ENCODE assay signal across 13 cellular contexts in genomic region chr2:159140070-159140774, GRCh38.
A peak's percentile ranks its signal among the peaks of the same experiment; 100 is the strongest.
DNase-seq lines count a peak whose midpoint lies in the region; TF ChIP-seq lines count a peak whose summit lies in the region.
"Had no signal": no experiment of that assay in that cellular context is flagged by ENCODE, and none has a peak within 500 bp of the region (broad histone marks: within the 10 kb centered on the region; RNA-seq: fewer than 3 reads in every experiment).

No MANE protein-coding gene starts in this region.

- no peak overlapping the region for H3K4me3 ChIP-seq in A673 (ENCODE audit: low read depth, low read length, poor library complexity, severe bottlenecking)
- H3K4me3 ChIP-seq in HEK293 (ENCODE audit: low read depth, low read length), result no peak overlapping the region
- no peak overlapping the region for H3K4me3 ChIP-seq in SK-N-SH (ENCODE audit: low read depth in 2 of 2, low read length in 1 of 2)
- no peak overlapping the region for H3K4me3 ChIP-seq in fibroblast of mammary gland (ENCODE audit: control insufficient read depth, low read depth, low read length)
- H3K4me3 ChIP-seq: PC-9 had no signal

- POLR2A ChIA-PET in A673 (lab: Charles Lee; ENCODE audit: low non-redundant PET), result interaction anchor here (0.5 to 0.6 kb wide), 2 partner anchors 38 to 475 kb away, joined by 3 to 14 read pairs; no protein-coding TSS in a partner anchor
- POLR2A ChIA-PET in HEK293 (lab: Yijun Ruan, JAX), result interaction anchor here (1.0 kb wide), 1 partner anchor 9 kb away, joined by 3 read pairs; no protein-coding TSS in a partner anchor
- POLR2A ChIA-PET in SK-N-SH (lab: Yijun Ruan, JAX), result interaction anchor here (0.6 to 0.7 kb wide), 2 partner anchors 47 to 165 kb away, joined by 3 read pairs; no protein-coding TSS in a partner anchor
- POLR2A ChIA-PET in GM10248 (lab: Yijun Ruan, JAX), result no interaction called here

- H3K4me2 ChIP-seq in SK-N-SH, result peak overlapping the region; percentile 12; the same call in 1 of the 2 replicates
- H3K4me2 ChIP-seq: PC-9 had no signal

- H3K27ac ChIP-seq in A673 (ENCODE audit: low read depth, low read length, poor library complexity, severe bottlenecking) (no peak overlapping the region), HEK293 (ENCODE audit: extremely low read depth, low read depth, low read length) (no peak overlapping the region), SK-N-SH (ENCODE audit: low read depth in 2 of 2, low read length in 1 of 2) (peak overlapping the region in 1 of 2 experiments; percentile 97; a peak in 2 of 4 replicates)
- H3K27ac ChIP-seq: PC-9 had no signal

- no peak overlapping the region; the same call in 1 of the 2 replicates for H3K9ac ChIP-seq in SK-N-SH

- H4K20me1 ChIP-seq in SK-N-SH (ENCODE audit: insufficient read depth), result no peaks in the 10 kb centered on the region

- H3K27me3 ChIP-seq in A673 (replicated peaks; ENCODE audit: insufficient read depth, low read depth, low read length, poor library complexity) (no peaks in the 10 kb centered on the region), SK-N-SH (ENCODE audit: insufficient read depth) (no peaks in the 10 kb centered on the region)

- BruUV-seq in A673 (replicated peaks; lab: Mats Ljungman, UMichigan), result no TSS peak

- no peak overlapping the region for H2AFZ ChIP-seq in SK-N-SH (ENCODE audit: low read depth)
- H2AFZ ChIP-seq: PC-9 had no signal

- H3K9me2 ChIP-seq in SK-N-SH, result no peaks in the 10 kb centered on the region

- WGBS in SK-N-SH (ENCODE audit: low lambda C conversion rate), result 33% methylated on average over 2 of the region's 2 CpGs

- peaks cover 20% of the 10 kb centered on the region for H3F3A ChIP-seq in SK-N-SH (replicated peaks; ENCODE audit: insufficient read depth)

- peak in 1 of 2 experiments; percentile 13; a peak in 1 of 4 replicates for TF ChIP-seq EP300 in SK-N-SH (IDR thresholded peaks at IDR 0.05; ENCODE audit: borderline replicate concordance in 1 of 2, low read depth in 1 of 2, low read length in 1 of 2)

- H3K4me1 ChIP-seq in A673 (ENCODE audit: insufficient read depth, low read length, poor library complexity, severe bottlenecking) (peaks cover 12% of the 10 kb centered on the region), HEK293 (ENCODE audit: control insufficient read depth, insufficient read depth, low read length) (peaks cover 12% of the 10 kb centered on the region), SK-N-SH (ENCODE audit: control insufficient read depth in 1 of 2, insufficient read depth in 2 of 2, low read depth in 1 of 2, low read length in 1 of 2) (peaks cover 27 to 39% of the 10 kb centered on the region in 2 experiments)

- no peaks in the 10 kb centered on the region for H3K9me3 ChIP-seq in A673 (ENCODE audit: low read depth, low read length, poor library complexity, severe bottlenecking)
- no peaks in the 10 kb centered on the region for H3K9me3 ChIP-seq in HEK293 (ENCODE audit: control insufficient read depth, insufficient read depth, low read depth, low read length)
- H3K9me3 ChIP-seq in SK-N-SH, result no peaks in the 10 kb centered on the region

- DNase-seq in A673 (ENCODE audit: low spot score) (peak; percentile 63), SK-N-SH (no peak), fibroblast of mammary gland (ENCODE audit: low read depth) (peak; percentile 79), GM10248 (ENCODE audit: extremely low spot score) (no peak), NCI-H1092 treated with DMSO at 0.1 percent for 48 hours (lab: John Stamatoyannopoulos, UW) (no peak), hippocampal formation (lab: John Stamatoyannopoulos, UW) (no peak)
- no peak for DNase-seq in stimulated activated CD4-positive, alpha-beta T cell treated with anti-CD3 and anti-CD28 coated beads, Interleukin-1b, Interleukin-23, amount 100 ng/mL, for 48 hours
- DNase-seq: activated gamma-delta T cell treated with Interleukin-2 at 50 U/mL for 16 hours; CD4-positive, CD25-positive, alpha-beta regulatory T cell; effector CD8-positive, alpha-beta T cell; NCI-H1105 treated with DMSO at 0.1 percent for 48 hours; PC-9 had no signal

- no peaks in the 10 kb centered on the region for H3K36me3 ChIP-seq in A673 (ENCODE audit: insufficient read depth, low read length, poor library complexity, severe bottlenecking)
- H3K36me3 ChIP-seq in HEK293 (ENCODE audit: control insufficient read depth in 2 of 2, insufficient read depth in 1 of 2, low read length in 2 of 2), result no peaks in the 10 kb centered on the region
- H3K36me3 ChIP-seq in SK-N-SH (replicated peaks in 1 of 2; ENCODE audit: control insufficient read depth in 1 of 2, insufficient read depth in 2 of 2, low read length in 1 of 2), result no peaks in the 10 kb centered on the region

- CTCF ChIA-PET in A673 (lab: Charles Lee), result interaction anchor here (0.6 kb wide), 1 partner anchor 10 kb away, joined by 3 read pairs; no protein-coding TSS in a partner anchor
- CTCF ChIA-PET in HEK293 (lab: Yijun Ruan, JAX), result interaction anchor here (0.6 to 2.8 kb wide), 5 partner anchors 19 to 1630 kb away, joined by 3 to 9 read pairs (median 3); no protein-coding TSS in a partner anchor
- CTCF ChIA-PET in SK-N-SH (lab: Yijun Ruan, JAX), result interaction anchor here (0.6 to 1.7 kb wide), 4 partner anchors 12 to 438 kb away, joined by 3 to 4 read pairs (median 4); no protein-coding TSS in a partner anchor
- CTCF ChIA-PET in GM10248 (lab: Yijun Ruan, JAX), result interaction anchor here (0.9 to 2.7 kb wide), 13 partner anchors 10 to 827 kb away, joined by 3 to 15 read pairs (median 4); no protein-coding TSS in a partner anchor

- intact Hi-C loops in A673 (cut with micrococcal nuclease; ENCODE audit: unreplicated experiment), result no loop called here

- no peak for TF ChIP-seq RAD21 in SK-N-SH (IDR thresholded peaks at IDR 0.05; ENCODE audit: low read length)

- H3K79me2 ChIP-seq in SK-N-SH (ENCODE audit: insufficient read depth), result peaks cover 17% of the 10 kb centered on the region

- TF ChIP-seq CTCF in A673 (conservative IDR thresholded peaks at IDR 0.05; ENCODE audit: low read depth, low read length) (no peak), HEK293 (tag by site-specific recombination; IDR thresholded peaks at IDR 0.05) (no peak), SK-N-SH (IDR thresholded peaks at IDR 0.05) (no peak), fibroblast of mammary gland (conservative IDR thresholded peaks at IDR 0.05; ENCODE audit: control insufficient read depth, insufficient read depth, low read depth, low read length) (no peak), GM10248 (IDR thresholded peaks at IDR 0.05; ENCODE audit: control extremely low read depth, extremely low read depth, low read depth, missing control alignments) (no peak)

TF ChIP-seq in HEK293, 187 proteins besides CTCF, POLR2A, EP300 and RAD21:
- TF ChIP-seq HIC1 (tag by site-specific recombination; IDR thresholded peaks at IDR 0.05), result peak; percentile 26; the same call in 1 of the 2 replicates
- no peak for TF ChIP-seq ZNF549 (tag by site-specific recombination; IDR thresholded peaks at IDR 0.05)

TF ChIP-seq in SK-N-SH, 30 proteins besides CTCF, POLR2A, EP300 and RAD21 (continues in another document):
- TF ChIP-seq RFX5 (IDR thresholded peaks at IDR 0.05; ENCODE audit: low read length) (no peak), RCOR1 (IDR thresholded peaks at IDR 0.05; ENCODE audit: low read length) (no peak), USF1 (IDR thresholded peaks at IDR 0.05; ENCODE audit: borderline replicate concordance, low read depth) (no peak), TCF12 (IDR thresholded peaks at IDR 0.05) (peak; percentile 46; the same call in 1 of the 2 replicates), GABPA (IDR thresholded peaks at IDR 0.05; ENCODE audit: low read depth) (no peak), MEF2A (IDR thresholded peaks at IDR 0.05; ENCODE audit: borderline replicate concordance, low read depth) (no peak), NFIC (IDR thresholded peaks at IDR 0.05; ENCODE audit: borderline replicate concordance) (no peak), TEAD4 (IDR thresholded peaks at IDR 0.05; ENCODE audit: borderline replicate concordance, insufficient read depth) (no peak), ELF1 (IDR thresholded peaks at IDR 0.05) (no peak), NRF1 (IDR thresholded peaks at IDR 0.05; ENCODE audit: low read depth, low read length) (no peak), USF2 (IDR thresholded peaks at IDR 0.05; ENCODE audit: borderline replicate concordance, low read depth, low read length) (no peak), FOSL2 (IDR thresholded peaks at IDR 0.05; ENCODE audit: borderline replicate concordance, low read depth) (peak; percentile 36; the same call in 1 of the 2 replicates), RXRA (IDR thresholded peaks at IDR 0.05; ENCODE audit: borderline replicate concordance, low read depth) (no peak), FOXJ3 (CRISPR knock-in tag; IDR thresholded peaks at IDR 0.05) (no peak), POLR2AphosphoS5 (IDR thresholded peaks at IDR 0.05; ENCODE audit: low read depth, low read length) (no peak), SIN3A (IDR thresholded peaks at IDR 0.05; ENCODE audit: borderline replicate concordance, low read depth, low read length) (no peak), JUND (IDR thresholded peaks at IDR 0.05) (peak; percentile 25; the same call in 1 of the 2 replicates), PBX3 (IDR thresholded peaks at IDR 0.05) (no peak)

Comparison
In these comparisons a context has a peak if more than half of its experiments do, and no peak if none do; other contexts are left out.
1. DNase-seq: peak in A673 (single experiment) and fibroblast of mammary gland (single experiment); none in SK-N-SH (single experiment), GM10248 (single experiment), stimulated activated CD4-positive, alpha-beta T cell treated with anti-CD3 and anti-CD28 coated beads, Interleukin-1b, Interleukin-23, amount 100 ng/mL, for 48 hours (single experiment), NCI-H1092 treated with DMSO at 0.1 percent for 48 hours (single experiment) and hippocampal formation (0 of 2).